In genomic region chr13:94666065-94666464, GRCh38 we compare ENCODE assay signal across 17 cellular contexts. TPM values are rescaled to one million over a fixed set of nuclear protein-coding genes. Genes with fewer than 3 reads are reported as not detected.
DNase-seq lines count a peak whose midpoint lies in the region; ATAC-seq and TF ChIP-seq lines count a peak whose summit lies in the region.
"Had no signal": no experiment of that assay in that cellular context is flagged by ENCODE, and none has a peak within 500 bp of the region (broad histone marks: within the 10 kb centered on the region; RNA-seq: fewer than 3 reads in every experiment).

No MANE protein-coding gene starts in this region.

- H3K4me1 Mint-ChIP-seq in activated CD4-positive, alpha-beta T cell treated with anti-CD3 and anti-CD28 coated beads, Interleukin-2, amount 10 ng/mL, durations not matched to agents 24 days and 14 days = peaks cover 32% of the 10 kb centered on the region
- H3K4me1 Mint-ChIP-seq in activated T-helper 17 cell treated with anti-CD3 and anti-CD28 coated beads, Interleukin-2, amount 50 U/mL, for 72 hours = peaks cover 18% of the 10 kb centered on the region
- H3K4me1 Mint-ChIP-seq in activated T-cell treated with anti-CD3 and anti-CD28 coated beads, Interleukin-2, amount 50 U/mL, for 4 hours (ENCODE audit: low read depth) = peaks cover 32% of the 10 kb centered on the region

- no peak for DNase-seq in activated CD4-positive, alpha-beta T cell treated with anti-CD3 and anti-CD28 coated beads, Interleukin-2, amount 10 ng/mL, durations not matched to agents 24 days and 14 days
- DNase-seq in activated CD4-positive, alpha-beta T cell treated with anti-CD3 and anti-CD28 coated beads, Interleukin-2, amount 50 U/mL, for 4 hours = no peak
- DNase-seq in foreskin keratinocyte (peak; percentile 58 to 77), left colon (no peak), NCI-H1417 (lab: John Stamatoyannopoulos, UW) (no peak)
- DNase-seq in activated T-cell treated with anti-CD3 and anti-CD28 coated beads, Interleukin-2, amount 50 U/mL, for 4 hours = no peak
- DNase-seq: 8988T; CD4-positive, alpha-beta memory T cell; DMS79 treated with DMSO at 0.1 percent for 48 hours; GF-D8; H9 had no signal

- no peak for ATAC-seq in activated T-helper 17 cell treated with anti-CD3 and anti-CD28 coated beads, Interleukin-2, amount 50 U/mL, for 72 hours (replicated peaks)
- peak; percentile 86 for ATAC-seq in foreskin keratinocyte
- no peak for ATAC-seq in activated T-cell treated with anti-CD3 and anti-CD28 coated beads, Interleukin-2, amount 50 U/mL, for 4 hours
- ATAC-seq in left colon = no peak
- ATAC-seq: GM23338 had no signal

- no peak overlapping the region for H3K4me3 Mint-ChIP-seq in activated CD4-positive, alpha-beta T cell treated with anti-CD3 and anti-CD28 coated beads, Interleukin-2, amount 10 ng/mL, durations not matched to agents 24 days and 14 days
- no peak overlapping the region for H3K4me3 Mint-ChIP-seq in activated T-helper 17 cell treated with anti-CD3 and anti-CD28 coated beads, Interleukin-2, amount 50 U/mL, for 72 hours
- no peak overlapping the region for H3K4me3 Mint-ChIP-seq in activated T-cell treated with anti-CD3 and anti-CD28 coated beads, Interleukin-2, amount 50 U/mL, for 4 hours
- H3K4me3 Mint-ChIP-seq: CD14-positive monocyte; CD4-positive, alpha-beta memory T cell; GM23338; H9 had no signal

- H3K27ac Mint-ChIP-seq in activated CD4-positive, alpha-beta T cell treated with anti-CD3 and anti-CD28 coated beads, Interleukin-2, amount 10 ng/mL, durations not matched to agents 24 days and 14 days = peak overlapping the region; percentile 92
- H3K27ac Mint-ChIP-seq in activated T-helper 17 cell treated with anti-CD3 and anti-CD28 coated beads, Interleukin-2, amount 50 U/mL, for 72 hours = peak overlapping the region; percentile 84
- H3K27ac Mint-ChIP-seq: CD14-positive monocyte; CD4-positive, alpha-beta memory T cell; GM23338; H9 had no signal

- peaks cover 8% of the 10 kb centered on the region for H3K4me1 ChIP-seq in foreskin keratinocyte
- H3K4me1 ChIP-seq: BLaER1 had no signal

- peaks cover 28% of the 10 kb centered on the region for H3K9me3 Mint-ChIP-seq in activated CD4-positive, alpha-beta T cell treated with anti-CD3 and anti-CD28 coated beads, Interleukin-2, amount 10 ng/mL, durations not matched to agents 24 days and 14 days
- H3K9me3 Mint-ChIP-seq in activated T-helper 17 cell treated with anti-CD3 and anti-CD28 coated beads, Interleukin-2, amount 50 U/mL, for 72 hours = peaks cover 3% of the 10 kb centered on the region
- peaks cover 3% of the 10 kb centered on the region for H3K9me3 Mint-ChIP-seq in activated T-cell treated with anti-CD3 and anti-CD28 coated beads, Interleukin-2, amount 50 U/mL, for 4 hours
- H3K9me3 Mint-ChIP-seq: GM23338, H9 had no signal

- H3K27me3 ChIP-seq in foreskin keratinocyte = no peaks in the 10 kb centered on the region
- H3K27me3 ChIP-seq: BLaER1 had no signal

- no peak overlapping the region for H3K27ac ChIP-seq in foreskin keratinocyte
- H3K27ac ChIP-seq: BLaER1 had no signal

- TF ChIP-seq CTCF in foreskin keratinocyte (conservative IDR thresholded peaks at IDR 0.05) = no peak

- intact Hi-C loops in activated CD4-positive, alpha-beta T cell treated with anti-CD3 and anti-CD28 coated beads, Interleukin-2, amount 10 ng/mL, durations not matched to agents 24 days and 14 days (cut with micrococcal nuclease) = loop anchor here (2.0 to 10.0 kb wide), 5 partner anchors 45 to 631 kb away; no protein-coding TSS in a partner anchor
- intact Hi-C loops in left colon (cut with DNase I, micrococcal nuclease) = no loop called here

- H3K27me3 Mint-ChIP-seq in activated CD4-positive, alpha-beta T cell treated with anti-CD3 and anti-CD28 coated beads, Interleukin-2, amount 10 ng/mL, durations not matched to agents 24 days and 14 days = peaks cover 16% of the 10 kb centered on the region
- peaks cover 25% of the 10 kb centered on the region for H3K27me3 Mint-ChIP-seq in activated T-helper 17 cell treated with anti-CD3 and anti-CD28 coated beads, Interleukin-2, amount 50 U/mL, for 72 hours
- peaks cover 15% of the 10 kb centered on the region for H3K27me3 Mint-ChIP-seq in activated T-cell treated with anti-CD3 and anti-CD28 coated beads, Interleukin-2, amount 50 U/mL, for 4 hours (ENCODE audit: low read depth)

- peaks cover 14% of the 10 kb centered on the region for H3K36me3 Mint-ChIP-seq in activated CD4-positive, alpha-beta T cell treated with anti-CD3 and anti-CD28 coated beads, Interleukin-2, amount 10 ng/mL, durations not matched to agents 24 days and 14 days (ENCODE audit: low read depth)
- peaks cover 7% of the 10 kb centered on the region for H3K36me3 Mint-ChIP-seq in activated T-helper 17 cell treated with anti-CD3 and anti-CD28 coated beads, Interleukin-2, amount 50 U/mL, for 72 hours (ENCODE audit: low read depth)
- H3K36me3 Mint-ChIP-seq in activated T-cell treated with anti-CD3 and anti-CD28 coated beads, Interleukin-2, amount 50 U/mL, for 4 hours (ENCODE audit: insufficient read depth) = no peaks in the 10 kb centered on the region
- H3K36me3 Mint-ChIP-seq: CD14-positive monocyte; CD4-positive, alpha-beta memory T cell had no signal

RNA-seq across cellular contexts. Expression of gene SOX21, which starts 46.3 kb away (rescaled TPM):
- not detected in 2 replicates for total RNA-seq in activated CD4-positive, alpha-beta T cell treated with anti-CD3 and anti-CD28 coated beads, Interleukin-2, amount 10 ng/mL, durations not matched to agents 24 days and 14 days
- total RNA-seq in activated T-helper 17 cell treated with anti-CD3 and anti-CD28 coated beads, Interleukin-2, amount 50 U/mL, for 72 hours = not detected
- total RNA-seq in foreskin keratinocyte = not detected in 2 replicates
- polyA plus RNA-seq in foreskin keratinocyte = not detected in 2 replicates
- not detected for total RNA-seq in activated T-cell treated with anti-CD3 and anti-CD28 coated beads, Interleukin-2, amount 50 U/mL, for 4 hours
- not detected for total RNA-seq in left colon
- total RNA-seq: A673; CD4-positive, alpha-beta memory T cell had no signal
- polyA plus RNA-seq: AG04450; CD14-positive monocyte; CD4-positive, alpha-beta memory T cell had no signal

Comparison
In these comparisons a context has a peak if more than half of its experiments do, and no peak if none do; other contexts are left out.
1. DNase-seq: peak in foreskin keratinocyte (2 of 2); none in activated CD4-positive, alpha-beta T cell treated with anti-CD3 and anti-CD28 coated beads, Interleukin-2, amount 10 ng/mL, durations not matched to agents 24 days and 14 days (single experiment), activated CD4-positive, alpha-beta T cell treated with anti-CD3 and anti-CD28 coated beads, Interleukin-2, amount 50 U/mL, for 4 hours (0 of 2), activated T-cell treated with anti-CD3 and anti-CD28 coated beads, Interleukin-2, amount 50 U/mL, for 4 hours (single experiment), left colon (0 of 2) and NCI-H1417 (0 of 3).